In the genomic region with DNA sequence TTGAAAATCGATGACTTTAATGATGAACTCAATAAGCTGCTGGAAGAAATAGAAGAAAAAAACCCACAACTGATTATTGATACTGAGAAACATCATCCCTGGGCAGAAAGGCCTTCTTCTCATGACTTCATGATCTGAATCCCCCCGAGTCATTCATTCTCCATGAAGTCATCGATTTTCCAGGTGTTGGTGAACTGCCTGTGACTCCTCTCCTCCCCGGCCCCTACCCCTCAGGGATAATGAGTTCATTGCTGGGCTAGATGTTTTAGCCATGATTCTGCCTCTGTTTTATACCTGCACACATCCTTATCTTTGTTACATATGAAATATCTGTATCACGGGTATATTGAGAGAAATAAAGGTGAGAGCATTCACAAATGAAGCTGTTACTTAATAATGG, we compare ENCODE assay signal across 6 cellular contexts. TPM values are rescaled to one million over a fixed set of nuclear protein-coding genes. Genes with fewer than 3 reads are reported as not detected.
"Had no signal": no experiment of that assay in that cellular context is flagged by ENCODE, and none has a peak within 500 bp of the region (broad histone marks: within the 10 kb centered on the region; RNA-seq: fewer than 3 reads in every experiment).

No MANE protein-coding gene starts in this region.

- H3K4me3 Mint-ChIP-seq: GM23338, H9 had no signal

- ATAC-seq: GM23338, K562 had no signal

- DNase-seq: H9, HCEC 1CT, IMR-90 had no signal

- H3K4me1 Mint-ChIP-seq: H9 had no signal

- H3K4me2 ChIP-seq: GM23338 had no signal

- H3K27ac Mint-ChIP-seq: GM23338, H9 had no signal

- H2AFZ ChIP-seq: GM23338 had no signal

- H3K4me3 ChIP-seq: GM23338, K562 had no signal

RNA-seq across cellular contexts. Expression of a gene that starts 34.6 kb away (rescaled TPM):
- total RNA-seq: HT-29, IMR-90 had no signal
- polyA plus RNA-seq: IMR-90 had no signal

RNA-seq across cellular contexts. Expression of a gene that starts 37.3 kb away (rescaled TPM):
- total RNA-seq: IMR-90 had no signal

RNA-seq across cellular contexts. Expression of a gene that starts 53.4 kb away (rescaled TPM):
- total RNA-seq: HT-29, IMR-90 had no signal
- polyA plus RNA-seq: IMR-90 had no signal
